In the genomic region with DNA sequence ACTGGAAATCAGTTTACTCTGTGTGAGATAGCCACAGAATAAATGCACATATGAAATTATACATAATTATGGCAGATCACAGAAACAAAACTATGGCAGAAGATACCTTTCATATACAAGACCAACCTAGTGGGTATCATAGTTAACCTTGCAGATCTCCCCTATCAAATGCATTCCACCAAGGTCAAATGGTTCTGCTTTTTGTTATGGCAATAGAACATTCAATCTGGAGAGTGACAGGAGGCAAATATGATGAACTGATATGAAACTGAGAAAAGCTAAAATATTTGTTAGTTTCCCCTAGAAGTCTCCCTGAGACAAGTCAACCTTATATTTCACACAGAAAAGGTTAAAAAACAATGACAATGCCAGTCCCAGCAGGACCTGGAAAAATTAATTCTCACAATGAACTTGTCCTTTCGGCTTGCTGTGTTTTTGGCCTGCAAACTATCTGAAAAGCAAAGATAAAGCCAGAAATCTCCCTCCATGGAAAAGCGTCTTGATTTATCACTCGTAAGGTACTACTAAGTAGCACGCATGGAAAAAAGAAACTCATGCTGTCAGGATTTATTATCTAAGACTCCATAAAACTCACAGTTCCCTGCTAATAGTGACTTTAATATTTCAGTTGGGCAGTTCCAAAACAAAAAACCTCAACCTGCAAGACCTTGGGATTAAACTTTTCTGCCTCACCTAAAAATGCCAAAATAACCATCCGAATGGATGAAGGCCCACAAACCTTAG, we compare ENCODE assay signal across 20 cellular contexts.
DNase-seq lines count a peak whose midpoint lies in the region; ATAC-seq and TF ChIP-seq lines count a peak whose summit lies in the region.
"Had no signal": no experiment of that assay in that cellular context is flagged by ENCODE, and none has a peak within 500 bp of the region (broad histone marks: within the 10 kb centered on the region; RNA-seq: fewer than 3 reads in every experiment).

No MANE protein-coding gene starts in this region.

- TF ChIP-seq POLR2A in esophagus muscularis mucosa (IDR thresholded peaks at IDR 0.05; ENCODE audit: low read depth), result no peak

- ATAC-seq in left cardiac atrium (no peak), upper lobe of right lung (no peak), GM19467 (IDR thresholded peaks at IDR 0.05; ENCODE audit: unreplicated experiment) (no peak)
- ATAC-seq: stimulated activated memory B cell treated with anti-CD40 and anti-IgM and Interleukin-4, amounts not matched to agents 10 μg/mL and 1 μg/mL and 100 μg/mL, for 72 hours; T-cell had no signal

- H3K27ac ChIP-seq in left ventricle myocardium inferior (replicated peaks) (peak overlapping the region; percentile 83), esophagus muscularis mucosa (replicated peaks in 1 of 4) (peak overlapping the region; percentile 76 to 86 (median 84)), parathyroid adenoma (peak overlapping the region; percentile 46), upper lobe of right lung (peak overlapping the region; percentile 24)

- WGBS in esophagus muscularis mucosa, result 81% methylated on average over 5 of the region's 5 CpGs

- peaks cover 65% of the 10 kb centered on the region for H3K4me1 ChIP-seq in left ventricle myocardium inferior
- peaks cover 32 to 76% (median 63%) of the 10 kb centered on the region in 4 donors for H3K4me1 ChIP-seq in esophagus muscularis mucosa
- no peaks in the 10 kb centered on the region for H3K4me1 ChIP-seq in parathyroid adenoma
- peaks cover 12% of the 10 kb centered on the region for H3K4me1 ChIP-seq in upper lobe of right lung

- no peak overlapping the region for H3K4me2 ChIP-seq in parathyroid adenoma (ENCODE audit: low read length)

- H3K9me3 ChIP-seq in left ventricle myocardium inferior (replicated peaks), result no peaks in the 10 kb centered on the region
- H3K9me3 ChIP-seq in esophagus muscularis mucosa, result no peaks in the 10 kb centered on the region
- no peaks in the 10 kb centered on the region for H3K9me3 ChIP-seq in parathyroid adenoma (ENCODE audit: control insufficient read depth, low read length)
- no peaks in the 10 kb centered on the region for H3K9me3 ChIP-seq in upper lobe of right lung

- intact Hi-C loops in left ventricle myocardium inferior (cut with micrococcal nuclease) (no loop called here), left cardiac atrium (cut with DNase I) (loop anchor here in 1 of 2 donors (10.0 kb wide), 1 partner anchor 173 kb away; the partner anchor contains the start of gene TGFBR3), esophagus muscularis mucosa (cut with DNase I) (no loop called here), upper lobe of right lung (cut with DNase I) (no loop called here)

- no peak for TF ChIP-seq EP300 in esophagus muscularis mucosa (IDR thresholded peaks at IDR 0.05)

- no peak overlapping the region for H3K4me3 ChIP-seq in left ventricle myocardium inferior
- peak overlapping the region in 2 of 4 donors; percentile 20 to 21 for H3K4me3 ChIP-seq in esophagus muscularis mucosa
- no peak overlapping the region for H3K4me3 ChIP-seq in parathyroid adenoma (ENCODE audit: low read depth, low read length)
- H3K4me3 ChIP-seq in upper lobe of right lung, result no peak overlapping the region

- no peak for TF ChIP-seq CTCF in left ventricle myocardium inferior (IDR thresholded peaks at IDR 0.05; ENCODE audit: borderline replicate concordance)
- no peak for TF ChIP-seq CTCF in esophagus muscularis mucosa (IDR thresholded peaks at IDR 0.05)
- TF ChIP-seq CTCF in parathyroid adenoma (IDR thresholded peaks at IDR 0.05), result no peak
- no peak for TF ChIP-seq CTCF in upper lobe of right lung (IDR thresholded peaks at IDR 0.05)

- no peaks in the 10 kb centered on the region for H3K27me3 ChIP-seq in left ventricle myocardium inferior (ENCODE audit: low read depth)
- no peaks in the 10 kb centered on the region for H3K27me3 ChIP-seq in esophagus muscularis mucosa
- no peaks in the 10 kb centered on the region for H3K27me3 ChIP-seq in parathyroid adenoma (ENCODE audit: control insufficient read depth, insufficient read depth, low read length)
- no peaks in the 10 kb centered on the region for H3K27me3 ChIP-seq in upper lobe of right lung

- H3K9ac ChIP-seq in parathyroid adenoma, result no peak overlapping the region

- in situ Hi-C loops in G401 (cut with HindIII; ENCODE audit: low sequenced_read_pairs), result no loop called here

- no peak overlapping the region for H2AFZ ChIP-seq in parathyroid adenoma

- H3K36me3 ChIP-seq in left ventricle myocardium inferior (peaks cover 65% of the 10 kb centered on the region), esophagus muscularis mucosa (peaks cover 36 to 81% (median 40%) of the 10 kb centered on the region in 4 donors), parathyroid adenoma (ENCODE audit: control insufficient read depth, insufficient read depth, low read length) (no peaks in the 10 kb centered on the region), upper lobe of right lung (peaks cover 51% of the 10 kb centered on the region)

- no peak for DNase-seq in left ventricle myocardium inferior
- DNase-seq in left cardiac atrium, result no peak
- DNase-seq in esophagus muscularis mucosa (ENCODE audit: extremely low spot score), result no peak
- DNase-seq in upper lobe of right lung, result no peak
- no peak for DNase-seq in G401 (ENCODE audit: low spot score)
- no peak for DNase-seq in activated CD4-positive, alpha-beta T cell treated with anti-CD3 and anti-CD28 coated beads, Interleukin-2, amount 50 U/mL, for 48 hours
- DNase-seq: activated naive CD4-positive, alpha-beta T cell treated with anti-CD3 and anti-CD28 coated beads, Interleukin-2, amount 50 U/mL, for 16 hours; aorta; C1 segment of cervical spinal cord; Calu3; GOT3; KG1; kidney; mammary epithelial cell; NCI-H69; SHP77; T-cell had no signal

- no peaks in the 10 kb centered on the region for H3K79me2 ChIP-seq in parathyroid adenoma

Comparison
In these comparisons a context has a peak if more than half of its experiments do, and no peak if none do; other contexts are left out.
1. H3K27ac ChIP-seq: peak in every context shown above with its lines; median percentile 84 in esophagus muscularis mucosa; 83 in left ventricle myocardium inferior; 46 in parathyroid adenoma; 24 in upper lobe of right lung.